Comparison of ENCODE assay signal across 28 cellular contexts in genomic region chr9:124576751-124577150, GRCh38.
"Had no signal": no experiment of that assay in that cellular context is flagged by ENCODE, and none has a peak within 500 bp of the region (broad histone marks: within the 10 kb centered on the region; RNA-seq: fewer than 3 reads in every experiment).

No MANE protein-coding gene starts in this region.

- DNase-seq: dermis blood vessel endothelial cell; effector memory CD4-positive, alpha-beta T cell; foreskin keratinocyte; glutamatergic neuron; heart right ventricle; hypothalamus; immature natural killer cell; islet precursor cell; kidney glomerular epithelial cell; naive B cell; sigmoid colon; stimulated activated CD4-positive, alpha-beta T cell treated with anti-CD3 and anti-CD28 coated beads, Interleukin-2, amount 100 ng/mL, for 24 hours; stimulated activated CD4-positive, alpha-beta T cell treated with anti-CD3 and anti-CD28 coated beads, Interleukin-4, amount 100 ng/mL, for 24 hours; stimulated activated naive CD4-positive, alpha-beta T cell treated with Interleukin-2 at 50 U/mL for 16 hours; stomach; thyroid gland had no signal

- H3K27me3 Mint-ChIP-seq: memory B cell, naive B cell, type B pancreatic cell had no signal

- ATAC-seq: foreskin keratinocyte; gastroesophageal sphincter; heart right ventricle; left lobe of liver; natural killer cell treated with Interleukin-12 subunit alpha and Interleukin-12 subunit beta and Interleukin-15 and Interleukin-18, amount 100 ng/mL, for 72 hours; stimulated activated effector memory CD8-positive, alpha-beta T cell treated with anti-CD3 and anti-CD28 coated beads, Interleukin-12 subunit alpha, Interleukin-12 subunit beta, amount 100 ng/mL, for 72 hours had no signal

- H3K27ac ChIP-seq: coronary artery, esophagus muscularis mucosa, foreskin keratinocyte, gastroesophageal sphincter, heart right ventricle, prostate gland, right atrium auricular region, sigmoid colon, stomach, thyroid gland had no signal

- H3K9me3 ChIP-seq: esophagus muscularis mucosa, gastroesophageal sphincter, heart right ventricle, prostate gland, right atrium auricular region, sigmoid colon, stomach, thyroid gland had no signal

- H3K4me3 ChIP-seq: coronary artery, esophagus muscularis mucosa, gastroesophageal sphincter, heart right ventricle, lung, prostate gland, right atrium auricular region, sigmoid colon, stomach, thyroid gland had no signal

- H3K27me3 ChIP-seq: esophagus muscularis mucosa, foreskin keratinocyte, gastroesophageal sphincter, heart right ventricle, right atrium auricular region, sigmoid colon, stomach, thyroid gland had no signal

- H3K4me3 Mint-ChIP-seq: immature natural killer cell; memory B cell; naive B cell; natural killer cell treated with Interleukin-12 subunit alpha and Interleukin-12 subunit beta and Interleukin-15 and Interleukin-18, amount 100 ng/mL, for 72 hours; neural crest cell; stimulated activated effector memory CD8-positive, alpha-beta T cell treated with anti-CD3 and anti-CD28 coated beads, Interleukin-12 subunit alpha, Interleukin-12 subunit beta, amount 100 ng/mL, for 72 hours; type B pancreatic cell had no signal

- H3K4me1 ChIP-seq: esophagus muscularis mucosa, gastroesophageal sphincter, heart right ventricle, prostate gland, right atrium auricular region, sigmoid colon, stomach, thyroid gland had no signal

- H3K9me3 Mint-ChIP-seq: immature natural killer cell; memory B cell; naive B cell; natural killer cell treated with Interleukin-12 subunit alpha and Interleukin-12 subunit beta and Interleukin-15 and Interleukin-18, amount 100 ng/mL, for 72 hours; stimulated activated effector memory CD8-positive, alpha-beta T cell treated with anti-CD3 and anti-CD28 coated beads, Interleukin-12 subunit alpha, Interleukin-12 subunit beta, amount 100 ng/mL, for 72 hours; type B pancreatic cell had no signal

- H3K4me1 Mint-ChIP-seq: immature natural killer cell; memory B cell; stimulated activated effector memory CD8-positive, alpha-beta T cell treated with anti-CD3 and anti-CD28 coated beads, Interleukin-12 subunit alpha, Interleukin-12 subunit beta, amount 100 ng/mL, for 72 hours had no signal

- H3K36me3 ChIP-seq: esophagus muscularis mucosa, gastroesophageal sphincter, heart right ventricle, prostate gland, right atrium auricular region, sigmoid colon, stomach, thyroid gland had no signal

- H3K36me3 Mint-ChIP-seq: immature natural killer cell; memory B cell; naive B cell; natural killer cell treated with Interleukin-12 subunit alpha and Interleukin-12 subunit beta and Interleukin-15 and Interleukin-18, amount 100 ng/mL, for 72 hours; stimulated activated effector memory CD8-positive, alpha-beta T cell treated with anti-CD3 and anti-CD28 coated beads, Interleukin-12 subunit alpha, Interleukin-12 subunit beta, amount 100 ng/mL, for 72 hours had no signal

- H3K27ac Mint-ChIP-seq: immature natural killer cell; memory B cell; naive B cell; natural killer cell treated with Interleukin-12 subunit alpha and Interleukin-12 subunit beta and Interleukin-15 and Interleukin-18, amount 100 ng/mL, for 72 hours; stimulated activated effector memory CD8-positive, alpha-beta T cell treated with anti-CD3 and anti-CD28 coated beads, Interleukin-12 subunit alpha, Interleukin-12 subunit beta, amount 100 ng/mL, for 72 hours; type B pancreatic cell had no signal
